Comparison of ENCODE assay signal across 19 cellular contexts in genomic region chr10:23198940-23199767, GRCh38. TPM values are rescaled to one million over a fixed set of nuclear protein-coding genes. Genes with fewer than 3 reads are reported as not detected.
DNase-seq lines count a peak whose midpoint lies in the region; ATAC-seq and TF ChIP-seq lines count a peak whose summit lies in the region.
"Had no signal": no experiment of that assay in that cellular context is flagged by ENCODE, and none has a peak within 500 bp of the region (broad histone marks: within the 10 kb centered on the region; RNA-seq: fewer than 3 reads in every experiment).

No MANE protein-coding gene starts in this region.

- H3K36me3 ChIP-seq in HUES64 (ENCODE audit: insufficient read depth, low read length) (no peaks in the 10 kb centered on the region), body of pancreas (replicated peaks in 1 of 2; ENCODE audit: insufficient read depth in 1 of 2, low read depth in 2 of 2) (no peaks in the 10 kb centered on the region), gastroesophageal sphincter (no peaks in the 10 kb centered on the region)
- H3K36me3 ChIP-seq: sigmoid colon, tibial nerve had no signal

- ATAC-seq in body of pancreas (peak; percentile 75), gastroesophageal sphincter (no peak)

- CTCF ChIA-PET in Calu3 (lab: Charles Lee), result interaction anchor here (0.9 kb wide), 1 partner anchor 11 kb away, joined by 3 read pairs; no protein-coding TSS in a partner anchor
- CTCF ChIA-PET in activated CD4-positive, alpha-beta memory T cell treated with anti-CD3 and anti-CD28 coated beads, Interleukin-2, amount 10 ng/mL, durations not matched to agents 7 days and 5 days (lab: Charles Lee), result no interaction called here

- no peak for TF ChIP-seq EP300 in gastroesophageal sphincter (IDR thresholded peaks at IDR 0.05)

- peak; percentile 69 to 90 (median 88) for TF ChIP-seq POLR2A in body of pancreas (IDR thresholded peaks at IDR 0.05)
- no peak for TF ChIP-seq POLR2A in gastroesophageal sphincter (IDR thresholded peaks at IDR 0.05)

- DNase-seq in D341Med (ENCODE audit: low spot score) (peak; percentile 52), body of pancreas (peak; percentile 81 to 86 (median 84)), kidney tubule cell (ENCODE audit: low spot score) (peak; percentile 17), NOMO-1 treated with dmso at 0.1 percent for 144 hours (lab: John Stamatoyannopoulos, UW; ENCODE audit: unreplicated experiment) (no peak), Calu3 (no peak)
- DNase-seq in activated CD4-positive, alpha-beta memory T cell treated with anti-CD3 and anti-CD28 coated beads, Interleukin-2, amount 10 ng/mL, durations not matched to agents 7 days and 5 days, result no peak
- DNase-seq: activated naive CD4-positive, alpha-beta T cell treated with Interleukin-2 at 50 U/mL for 16 hours; COR-L47; hippocampal formation; NCI-H446; sigmoid colon; stimulated activated CD4-positive, alpha-beta T cell treated with anti-CD3 and anti-CD28 coated beads, Interleukin-2, amount 100 ng/mL, for 48 hours; SW 1271 had no signal

- H3K36me3 Mint-ChIP-seq in Calu3 (ENCODE audit: insufficient read depth, unreplicated experiment), result no peaks in the 10 kb centered on the region
- no peaks in the 10 kb centered on the region for H3K36me3 Mint-ChIP-seq in activated CD4-positive, alpha-beta memory T cell treated with anti-CD3 and anti-CD28 coated beads, Interleukin-2, amount 10 ng/mL, durations not matched to agents 7 days and 5 days (ENCODE audit: low read depth)

- no peaks in the 10 kb centered on the region for H3K9me3 Mint-ChIP-seq in Calu3 (ENCODE audit: low read depth, unreplicated experiment)
- no peaks in the 10 kb centered on the region for H3K9me3 Mint-ChIP-seq in activated CD4-positive, alpha-beta memory T cell treated with anti-CD3 and anti-CD28 coated beads, Interleukin-2, amount 10 ng/mL, durations not matched to agents 7 days and 5 days
- H3K9me3 Mint-ChIP-seq: dendritic cell treated with granulocyte-macrophage colony-stimulating factor and Interleukin-4, amounts not matched to agents 40 ng/mL and 50 ng/mL, for 4 days had no signal

- WGBS in HUES64, result under 1% methylated on average over 60 of the region's 60 CpGs
- WGBS in body of pancreas, 2 donors, result 2 to 6% methylated on average over 11 to 60 of the region's 60 CpGs
- WGBS in gastroesophageal sphincter (ENCODE audit: low coverage in 1 of 2), 2 donors, result 0% methylated on average over 4 of the region's 60 CpGs; no CpG with 5 or more reads in 1 of the 2 donors

- H3K4me1 ChIP-seq in HUES64 (ENCODE audit: insufficient read depth, low read length) (peaks cover 37% of the 10 kb centered on the region), body of pancreas (peaks cover 80% of the 10 kb centered on the region), gastroesophageal sphincter (peaks cover 0 to 10% (median 0%) of the 10 kb centered on the region in 3 donors)

- intact Hi-C loops in body of pancreas (cut with DNase I), result no loop called here
- intact Hi-C loops in Calu3 (cut with micrococcal nuclease; ENCODE audit: unreplicated experiment), result no loop called here

- H3K27me3 ChIP-seq in HUES64 (ENCODE audit: insufficient read depth, low read length) (peaks cover 100% of the 10 kb centered on the region), body of pancreas (no peaks in the 10 kb centered on the region), gastroesophageal sphincter (peaks cover 99% of the 10 kb centered on the region)

- no peaks in the 10 kb centered on the region for H3K9me3 ChIP-seq in HUES64 (ENCODE audit: insufficient read depth, low read depth, low read length)
- no peaks in the 10 kb centered on the region for H3K9me3 ChIP-seq in body of pancreas
- H3K9me3 ChIP-seq in gastroesophageal sphincter, result no peaks in the 10 kb centered on the region
- H3K9me3 ChIP-seq: sigmoid colon, tibial nerve had no signal

- TF ChIP-seq CTCF in body of pancreas (IDR thresholded peaks at IDR 0.05), result peak in 1 of 7 experiments; percentile 15
- no peak for TF ChIP-seq CTCF in gastroesophageal sphincter (IDR thresholded peaks at IDR 0.05)
- TF ChIP-seq CTCF in Calu3 (IDR thresholded peaks at IDR 0.05; ENCODE audit: unreplicated experiment), result no peak

- POLR2A ChIA-PET in activated CD4-positive, alpha-beta memory T cell treated with anti-CD3 and anti-CD28 coated beads, Interleukin-2, amount 10 ng/mL, durations not matched to agents 7 days and 5 days (lab: Charles Lee), result no interaction called here

- no peaks in the 10 kb centered on the region for H3K4me1 Mint-ChIP-seq in Calu3 (ENCODE audit: low read depth, unreplicated experiment)
- H3K4me1 Mint-ChIP-seq in activated CD4-positive, alpha-beta memory T cell treated with anti-CD3 and anti-CD28 coated beads, Interleukin-2, amount 10 ng/mL, durations not matched to agents 7 days and 5 days, result peaks cover 6% of the 10 kb centered on the region

- H3K27ac ChIP-seq in HUES64 (ENCODE audit: low read depth, low read length), result no peak overlapping the region
- H3K27ac ChIP-seq in body of pancreas, result peak overlapping the region; percentile 84 to 92 (median 88)
- no peak overlapping the region for H3K27ac ChIP-seq in gastroesophageal sphincter
- H3K27ac ChIP-seq: sigmoid colon, tibial nerve, VCaP had no signal

- BruUV-seq in Calu3 (replicated peaks; lab: Mats Ljungman, UMichigan), result no TSS peak

- no peak overlapping the region for H3K4me3 Mint-ChIP-seq in Calu3 (ENCODE audit: low read depth, unreplicated experiment)
- H3K4me3 Mint-ChIP-seq in activated CD4-positive, alpha-beta memory T cell treated with anti-CD3 and anti-CD28 coated beads, Interleukin-2, amount 10 ng/mL, durations not matched to agents 7 days and 5 days, result no peak overlapping the region
- H3K4me3 Mint-ChIP-seq: dendritic cell treated with granulocyte-macrophage colony-stimulating factor and Interleukin-4, amounts not matched to agents 40 ng/mL and 50 ng/mL, for 4 days had no signal

- H3K9ac ChIP-seq in HUES64 (ENCODE audit: low read depth, low read length), result no peak overlapping the region

- peak overlapping the region; percentile 52 for H3K4me3 ChIP-seq in HUES64 (ENCODE audit: low read length)
- peak overlapping the region; percentile 6 to 51 for H3K4me3 ChIP-seq in body of pancreas
- no peak overlapping the region for H3K4me3 ChIP-seq in gastroesophageal sphincter
- H3K4me3 ChIP-seq: lung, sigmoid colon, tibial nerve had no signal

- peaks cover 89% of the 10 kb centered on the region for H3K27me3 Mint-ChIP-seq in Calu3 (ENCODE audit: unreplicated experiment)
- H3K27me3 Mint-ChIP-seq in activated CD4-positive, alpha-beta memory T cell treated with anti-CD3 and anti-CD28 coated beads, Interleukin-2, amount 10 ng/mL, durations not matched to agents 7 days and 5 days, result peaks cover 85% of the 10 kb centered on the region

- no peak overlapping the region for H3K27ac Mint-ChIP-seq in Calu3 (ENCODE audit: unreplicated experiment)
- no peak overlapping the region for H3K27ac Mint-ChIP-seq in activated CD4-positive, alpha-beta memory T cell treated with anti-CD3 and anti-CD28 coated beads, Interleukin-2, amount 10 ng/mL, durations not matched to agents 7 days and 5 days
- H3K27ac Mint-ChIP-seq: dendritic cell treated with granulocyte-macrophage colony-stimulating factor and Interleukin-4, amounts not matched to agents 40 ng/mL and 50 ng/mL, for 4 days had no signal

RNA-seq across cellular contexts. Expression of gene PTF1A, which starts 7.0 kb away (rescaled TPM):
- not detected for polyA plus RNA-seq in HUES64 (2013, experiment 1 of 2)
- not detected for polyA plus RNA-seq in HUES64 (2013, experiment 2 of 2)
- total RNA-seq in body of pancreas (100 to 1,000 TPM in 1 of 2 donors, 10 to 100 TPM in 1; 48.3 to 138 TPM), gastroesophageal sphincter (not detected), Calu3 (2022) (not detected in 2 replicates)
- not detected for total RNA-seq in activated CD4-positive, alpha-beta memory T cell treated with anti-CD3 and anti-CD28 coated beads, Interleukin-2, amount 10 ng/mL, durations not matched to agents 7 days and 5 days
- total RNA-seq: lung, sigmoid colon had no signal
- polyA plus RNA-seq: lung, sigmoid colon had no signal

Comparison
In these comparisons a context has a peak if more than half of its experiments do, and no peak if none do; other contexts are left out.
1. DNase-seq: peak in D341Med (single experiment), body of pancreas (4 of 4) and kidney tubule cell (single experiment); none in NOMO-1 treated with dmso at 0.1 percent for 144 hours (single experiment), Calu3 (single experiment) and activated CD4-positive, alpha-beta memory T cell treated with anti-CD3 and anti-CD28 coated beads, Interleukin-2, amount 10 ng/mL, durations not matched to agents 7 days and 5 days (single experiment).
2. H3K27ac ChIP-seq: peak in body of pancreas (4 of 4); none in HUES64 (single experiment) and gastroesophageal sphincter (0 of 4).
3. H3K4me3 ChIP-seq: peak in HUES64 (single experiment) and body of pancreas (2 of 2); none in gastroesophageal sphincter (0 of 2).
4. POLR2A ChIP-seq: peak in body of pancreas (3 of 3); none in gastroesophageal sphincter (0 of 2).
5. RNA of gene PTF1A, which starts 7.0 kb away (total RNA-seq): 48.3 to 138 TPM in body of pancreas; not detected in gastroesophageal sphincter, not detected in Calu3 and not detected in activated CD4-positive, alpha-beta memory T cell treated with anti-CD3 and anti-CD28 coated beads, Interleukin-2, amount 10 ng/mL, durations not matched to agents 7 days and 5 days; every median in the first group is over 10 times any median in the second.